ENCODE assay signal across 8 cellular contexts in genomic region chr21:41816583-41817165, GRCh38. TPM values are rescaled to one million over a fixed set of nuclear protein-coding genes. Genes with fewer than 3 reads are reported as not detected.
A peak's percentile ranks its signal among the peaks of the same experiment; 100 is the strongest.
DNase-seq lines count a peak whose midpoint lies in the region; ATAC-seq, FAIRE-seq and TF ChIP-seq lines count a peak whose summit lies in the region.

No MANE protein-coding gene starts in this region.

- POLR2A ChIA-PET in A549 (lab: Yijun Ruan, JAX) = no interaction called here

- H3K9me3 ChIP-seq in A549 (no peaks in the 10 kb centered on the region), smooth muscle cell (replicated peaks; ENCODE audit: low read depth) (no peaks in the 10 kb centered on the region)

- H3K36me3 ChIP-seq in smooth muscle cell (ENCODE audit: low read depth) = no peaks in the 10 kb centered on the region

- DNase-seq in A549 (ENCODE audit: low read depth in 1 of 2, low spot score in 1 of 2) (peak; percentile 19 to 40), GM13976 (ENCODE audit: low spot score) (peak; percentile 89), KG1 (lab: John Stamatoyannopoulos, UW) (peak; percentile 16), T-helper 9 cell (peak; percentile 41), astrocyte of the cerebellum (ENCODE audit: low read depth) (peak; percentile 24), hippocampal formation (lab: John Stamatoyannopoulos, UW) (peak; percentile 2 to 53), smooth muscle cell (lab: John Stamatoyannopoulos, UW; ENCODE audit: unreplicated experiment) (peak; percentile 9)

- no peaks in the 10 kb centered on the region for H4K20me1 ChIP-seq in smooth muscle cell (ENCODE audit: low read depth)

- ATAC-seq in A549 (peak; percentile 87 to 93), GM18519 (IDR thresholded peaks at IDR 0.05; ENCODE audit: low FRiP score, unreplicated experiment) (no peak)

- TF ChIP-seq CTCF in A549 (IDR thresholded peaks at IDR 0.05) (peak; percentile 45), GM13976 (IDR thresholded peaks at IDR 0.05; ENCODE audit: borderline replicate concordance, control extremely low read depth, extremely low read depth, insufficient read depth, missing control alignments) (peak; percentile 87), astrocyte of the cerebellum (IDR thresholded peaks at IDR 0.05; ENCODE audit: low read depth, low read length, missing control alignments) (peak; percentile 94), smooth muscle cell (IDR thresholded peaks at IDR 0.05; ENCODE audit: borderline replicate concordance, insufficient read depth, poor library complexity, severe bottlenecking) (peak; percentile 70)

- H2AFZ ChIP-seq in smooth muscle cell (ENCODE audit: low read depth) = no peak overlapping the region

- no peak overlapping the region for H3K4me3 ChIP-seq in A549
- no peak overlapping the region for H3K4me3 ChIP-seq in astrocyte of the cerebellum (ENCODE audit: low read depth, low read length)
- no peak overlapping the region for H3K4me3 ChIP-seq in smooth muscle cell

- CTCF ChIA-PET in A549 (lab: Yijun Ruan, JAX) = interaction anchor here (0.5 to 8.5 kb wide), 62 partner anchors 8 to 533 kb away, joined by 3 to 127 read pairs (median 4); no protein-coding TSS in a partner anchor

- H3K4me1 ChIP-seq in A549 (no peaks in the 10 kb centered on the region), smooth muscle cell (ENCODE audit: low read depth) (no peaks in the 10 kb centered on the region)

- no peak for TF ChIP-seq POLR2A in A549 (IDR thresholded peaks at IDR 0.05; ENCODE audit: low read length)

- peak; percentile 45 to 65; a peak in 4 of 5 replicates for TF ChIP-seq RAD21 in A549 (conservative IDR thresholded peaks at IDR 0.05 in 1 of 2, IDR thresholded peaks at IDR 0.05 in 1 of 2)

- no peak for FAIRE-seq in A549 (lab: Jason Lieb, UNC)

- no peak overlapping the region for H3K4me2 ChIP-seq in A549
- H3K4me2 ChIP-seq in smooth muscle cell = no peak overlapping the region

- 37% methylated on average over 11 of the region's 12 CpGs for WGBS in A549 (ENCODE audit: missing lambda C conversion rate)
- WGBS in smooth muscle cell (ENCODE audit: low lambda C conversion rate) = 48% methylated on average over 12 of the region's 12 CpGs

- H3K27ac ChIP-seq in A549 = no peak overlapping the region
- H3K27ac ChIP-seq in smooth muscle cell (ENCODE audit: low read depth) = no peak overlapping the region

- H3K79me2 ChIP-seq in smooth muscle cell (ENCODE audit: low read depth) = no peaks in the 10 kb centered on the region

- H3F3A ChIP-seq in smooth muscle cell (ENCODE audit: low read depth) = no peaks in the 10 kb centered on the region

- no peaks in the 10 kb centered on the region for H3K27me3 ChIP-seq in smooth muscle cell (ENCODE audit: low read depth)

- TF ChIP-seq EP300 in A549 (IDR thresholded peaks at IDR 0.05) = no peak

- in situ Hi-C loops in GM13976 (cut with MboI; ENCODE audit: low sequenced_read_pairs, unreplicated experiment) (no loop called here), astrocyte of the cerebellum (cut with HindIII; ENCODE audit: low sequenced_read_pairs) (no loop called here)

- no peak overlapping the region for H3K9ac ChIP-seq in smooth muscle cell (ENCODE audit: low read depth)

TF ChIP-seq in A549, 52 proteins besides CTCF, POLR2A, EP300 and RAD21:
- TF ChIP-seq SMC3 (IDR thresholded peaks at IDR 0.05) (peak; percentile 51; the same call in 2 of the 3 replicates), SREBF2 (IDR thresholded peaks at IDR 0.05) (no peak)

RNA-seq across cellular contexts. Expression of gene RIPK4, which starts 49.8 kb away (rescaled TPM):
- polyA plus RNA-seq in A549 (2011; rRNA removed) (3.0 and 3.3 TPM in 2 replicates), A549 (2017; fragmentation: RNase III; extraction: RNeasy Plus Mini Kit Qiagen cat#74134 plus additional on column Dnase treatment) (5.1 to 6.4 TPM (median 5.7 TPM) in 3 replicates), smooth muscle cell (1.1 and 7.4 TPM in 2 replicates)
- polyA plus RNA-seq in A549 (2012; cell fraction: cytosol; rRNA removed) = 5.8 and 8.1 TPM in 2 replicates
- polyA plus RNA-seq in A549 (2012; cell fraction: nucleus; rRNA removed) = 29.3 and 29.7 TPM in 2 replicates
- 5.0 and 8.3 TPM in 2 replicates for polyA minus RNA-seq in A549 (2011; rRNA and poly(A)+ RNA removed)
- 2.6 and 3.7 TPM in 2 replicates for total RNA-seq in smooth muscle cell

Comparison
In these comparisons a context has a peak if more than half of its experiments do, and no peak if none do; other contexts are left out.
1. DNase-seq: peak in every context shown above with its lines; median percentile 89 in GM13976; 41 in T-helper 9 cell; 30 in A549; 28 in hippocampal formation; 24 in astrocyte of the cerebellum; 16 in KG1; 9 in smooth muscle cell.